In genomic region chrX:129979207-129979920, GRCh38 we compare ENCODE assay signal across 1 cellular context.
TF ChIP-seq lines count a peak whose summit lies in the region.

No MANE protein-coding gene starts in this region.

TF ChIP-seq in H1, 55 proteins besides CTCF, POLR2A, EP300 and RAD21:
- no peak for TF ChIP-seq CHD7 (IDR thresholded peaks at IDR 0.05; ENCODE audit: insufficient replicate concordance, low read length)
- no peak for TF ChIP-seq USF2 (IDR thresholded peaks at IDR 0.05; ENCODE audit: low read length)
- peak; percentile 30; the same call in 1 of the 2 replicates for TF ChIP-seq SUZ12 (IDR thresholded peaks at IDR 0.05; ENCODE audit: low read length)
- TF ChIP-seq SAP30 (IDR thresholded peaks at IDR 0.05; ENCODE audit: insufficient read depth, insufficient replicate concordance, low read length) = no peak
- TF ChIP-seq SIRT6 (IDR thresholded peaks at IDR 0.05; ENCODE audit: low read length) = no peak
- no peak for TF ChIP-seq TCF12 (IDR thresholded peaks at IDR 0.05; ENCODE audit: low read depth, low read length)
- TF ChIP-seq RFX5 (IDR thresholded peaks at IDR 0.05; ENCODE audit: borderline replicate concordance, low read depth, low read length) = no peak
TF ChIP-seq in H1: peak in this region for 1.
